In genomic region chr12:71027835-71028234, GRCh38 we compare ENCODE assay signal across 30 cellular contexts.
"Had no signal": no experiment of that assay in that cellular context is flagged by ENCODE, and none has a peak within 500 bp of the region (broad histone marks: within the 10 kb centered on the region; RNA-seq: fewer than 3 reads in every experiment).

No MANE protein-coding gene starts in this region.

- FAIRE-seq: frontal cortex had no signal

- H3K4me3 ChIP-seq: ascending aorta, breast epithelium, cardiac muscle cell, colonic mucosa, dorsolateral prefrontal cortex had no signal

- H3K36me3 ChIP-seq: ascending aorta, breast epithelium, cardiac muscle cell, colonic mucosa, WERI-Rb-1 had no signal

- H3K4me1 ChIP-seq: ascending aorta, breast epithelium, colonic mucosa had no signal

- H3K27ac ChIP-seq: ascending aorta, breast epithelium, cardiac muscle cell, colonic mucosa, dorsolateral prefrontal cortex, WERI-Rb-1 had no signal

- H3K27me3 ChIP-seq: ascending aorta, breast epithelium, cardiac muscle cell, colonic mucosa had no signal

- H3K9me3 ChIP-seq: ascending aorta, breast epithelium, colonic mucosa had no signal

- DNase-seq: activated CD4-positive, alpha-beta memory T cell treated with anti-CD3 and anti-CD28 coated beads, Interleukin-2, amount 10 ng/mL, durations not matched to agents 7 days and 5 days; activated CD4-positive, alpha-beta T cell treated with anti-CD3 and anti-CD28 coated beads for 4 hours; activated CD4-positive, alpha-beta T cell treated with anti-CD3 and anti-CD28 coated beads, Interleukin-2, amount 10 ng/mL, durations not matched to agents 7 days and 5 days; activated CD4-positive, alpha-beta T cell treated with anti-CD3 and anti-CD28 coated beads, Interleukin-2, amount 50 U/mL, for 4 hours; activated CD4-positive, CD25-positive, alpha-beta regulatory T cell; activated CD4-positive, CD25-positive, alpha-beta regulatory T cell treated with anti-CD3 and anti-CD28 coated beads, Interleukin-2, amount 50 U/mL, for 72 hours; activated CD8-positive, alpha-beta memory T cell treated with anti-CD3 and anti-CD28 coated beads, Interleukin-2, amount 50 U/mL, for 48 hours; activated gamma-delta T cell; activated naive CD4-positive, alpha-beta T cell; activated naive CD4-positive, alpha-beta T cell treated with anti-CD3 and anti-CD28 coated beads, Interleukin-2, amount 10 ng/mL, durations not matched to agents 7 days and 5 days; activated naive CD8-positive, alpha-beta T cell treated with anti-CD3 and anti-CD28 coated beads, Interleukin-2, amount 10 ng/mL, durations not matched to agents 7 days and 5 days; activated T-cell treated with anti-CD3 and anti-CD28 coated beads for 4 hours; activated T-cell treated with anti-CD3 and anti-CD28 coated beads, Interleukin-2, amount 50 U/mL, for 24 hours; activated T-cell treated with anti-CD3 and anti-CD28 coated beads, Interleukin-2, amount 50 U/mL, for 72 hours; central memory CD4-positive, alpha-beta T cell; cerebellar nuclear complex; colonic mucosa; dorsolateral prefrontal cortex; effector memory CD4-positive, alpha-beta T cell; endodermal cell; foreskin fibroblast; glutamatergic neuron; SW 1271; T-cell; T1000; WERI-Rb-1 had no signal
